15 cellular contexts compared by ENCODE assay signal in genomic region chr17:78278139-78278741, GRCh38. TPM values are rescaled to one million over a fixed set of nuclear protein-coding genes. Genes with fewer than 3 reads are reported as not detected.
DNase-seq lines count a peak whose midpoint lies in the region; ATAC-seq and TF ChIP-seq lines count a peak whose summit lies in the region.
"Had no signal": no experiment of that assay in that cellular context is flagged by ENCODE, and none has a peak within 500 bp of the region (broad histone marks: within the 10 kb centered on the region; RNA-seq: fewer than 3 reads in every experiment).

No MANE protein-coding gene starts in this region.

- no peaks in the 10 kb centered on the region for H3K79me2 ChIP-seq in GM23248 (ENCODE audit: insufficient read depth)

- H3K27me3 ChIP-seq in BLaER1 treated with 17β-estradiol and CSF1 and Interleukin-3, amounts not matched to agents 10 nM and 100 nM = peaks cover 0 to 3% (median under 1%) of the 10 kb centered on the region in 11 experiments; a peak in 8 of 22 replicates
- H3K27me3 ChIP-seq in RWPE2 (ENCODE audit: insufficient read depth, poor library complexity, severe bottlenecking) (no peaks in the 10 kb centered on the region), right lobe of liver (no peaks in the 10 kb centered on the region), GM23248 (replicated peaks; ENCODE audit: insufficient read depth) (no peaks in the 10 kb centered on the region)

- 0 out of 22 replicates have a peak overlapping the region, but pooled peaks of 1 of the 11 experiments have one; percentile 19 for H3K27ac ChIP-seq in BLaER1 treated with 17β-estradiol and CSF1 and Interleukin-3, amounts not matched to agents 10 nM and 100 nM
- no peak overlapping the region for H3K27ac ChIP-seq in RWPE2 (ENCODE audit: poor library complexity, severe bottlenecking)
- no peak overlapping the region for H3K27ac ChIP-seq in right lobe of liver
- no peak overlapping the region for H3K27ac ChIP-seq in GM23248
- H3K27ac ChIP-seq: tibial nerve had no signal

- no peaks in the 10 kb centered on the region for H3K9me3 Mint-ChIP-seq in IgD-negative memory B cell
- H3K9me3 Mint-ChIP-seq: CD4-positive, alpha-beta T cell had no signal

- DNase-seq in RWPE2 (ENCODE audit: low spot score) (no peak), right lobe of liver (peak in 1 of 3 donors; percentile 43), NCI-H1105 (lab: John Stamatoyannopoulos, UW) (no peak), GM23248 (no peak)
- DNase-seq: activated CD4-positive, alpha-beta T cell treated with anti-CD3 and anti-CD28 coated beads for 48 hours; CD4-positive, alpha-beta T cell; cortex of kidney; NCI-H226 had no signal

- TF ChIP-seq CTCF in RWPE2 (IDR thresholded peaks at IDR 0.05; ENCODE audit: poor library complexity, severe bottlenecking) (no peak), right lobe of liver (IDR thresholded peaks at IDR 0.05) (no peak)

- intact Hi-C loops in right lobe of liver (cut with DNase I) = no loop called here

- peak overlapping the region in 3 of 4 donors; percentile 54 to 75 (median 55) for H3K4me3 Mint-ChIP-seq in IgD-negative memory B cell
- H3K4me3 Mint-ChIP-seq: CD4-positive, alpha-beta T cell had no signal

- peak overlapping the region in 3 of 11 experiments; percentile 10 to 26 (median 11); a peak in 2 of 22 replicates for H3K9ac ChIP-seq in BLaER1 treated with 17β-estradiol and CSF1 and Interleukin-3, amounts not matched to agents 10 nM and 100 nM
- H3K9ac ChIP-seq in GM23248 = no peak overlapping the region

- no peaks in the 10 kb centered on the region for H3K36me3 Mint-ChIP-seq in IgD-negative memory B cell

- no peak overlapping the region for H3K4me3 ChIP-seq in BLaER1 treated with 17β-estradiol and CSF1 and Interleukin-3, amounts not matched to agents 10 nM and 100 nM
- H3K4me3 ChIP-seq in RWPE2 (ENCODE audit: severe bottlenecking) (no peak overlapping the region), right lobe of liver (no peak overlapping the region), GM23248 (no peak overlapping the region)
- H3K4me3 ChIP-seq: lung, tibial nerve had no signal

- no peak for TF ChIP-seq POLR2A in right lobe of liver (IDR thresholded peaks at IDR 0.05)

- H3K9me3 ChIP-seq in BLaER1 treated with 17β-estradiol and CSF1 and Interleukin-3, amounts not matched to agents 10 nM and 100 nM (replicated peaks in 1 of 11) = no peaks in the 10 kb centered on the region
- H3K9me3 ChIP-seq in RWPE2 (ENCODE audit: severe bottlenecking) = no peaks in the 10 kb centered on the region
- H3K9me3 ChIP-seq in right lobe of liver = no peaks in the 10 kb centered on the region
- H3K9me3 ChIP-seq in GM23248 (ENCODE audit: low read depth) = no peaks in the 10 kb centered on the region
- H3K9me3 ChIP-seq: tibial nerve had no signal

- WGBS in right lobe of liver (ENCODE audit: insufficient coverage, low coverage, low lambda C conversion rate, missing lambda C conversion rate) = no CpG with 5 or more reads among the region's 11 CpGs
- WGBS in GM23248 (ENCODE audit: low coverage in 1 of 2, low lambda C conversion rate in 2 of 2, missing lambda C conversion rate in 2 of 2), 2 experiments = 71 to 92% methylated on average over 9 to 11 of the region's 11 CpGs

- H3K27ac Mint-ChIP-seq in IgD-negative memory B cell = peak overlapping the region in 1 of 3 donors; percentile 50
- H3K27ac Mint-ChIP-seq: CD4-positive, alpha-beta T cell had no signal

- H3K4me2 ChIP-seq in BLaER1 treated with 17β-estradiol and CSF1 and Interleukin-3, amounts not matched to agents 10 nM and 100 nM = peak overlapping the region; percentile 26 to 82 (median 56); a peak in 21 of 22 replicates
- no peak overlapping the region for H3K4me2 ChIP-seq in GM23248 (ENCODE audit: unreplicated experiment)

- no peak overlapping the region for H2AFZ ChIP-seq in GM23248

- peaks cover 22% of the 10 kb centered on the region for H3K27me3 Mint-ChIP-seq in IgD-negative memory B cell
- H3K27me3 Mint-ChIP-seq: CD4-positive, alpha-beta T cell had no signal

- H3K36me3 ChIP-seq in BLaER1 treated with 17β-estradiol and CSF1 and Interleukin-3, amounts not matched to agents 10 nM and 100 nM = no peaks in the 10 kb centered on the region
- H3K36me3 ChIP-seq in RWPE2 (ENCODE audit: low read depth) (no peaks in the 10 kb centered on the region), right lobe of liver (no peaks in the 10 kb centered on the region), GM23248 (ENCODE audit: low read depth) (no peaks in the 10 kb centered on the region)
- H3K36me3 ChIP-seq: tibial nerve had no signal

- no peaks in the 10 kb centered on the region for H3F3A ChIP-seq in GM23248 (ENCODE audit: insufficient read depth)

- H3K4me1 Mint-ChIP-seq in IgD-negative memory B cell = peaks cover 8 to 13% (median 12%) of the 10 kb centered on the region in 3 donors

- peak; percentile 27; the same call in 2 of the 3 replicates for ATAC-seq in RWPE2 (ENCODE audit: low read depth)
- ATAC-seq in right lobe of liver = peak; percentile 18 to 70 (median 36)
- ATAC-seq in HG03460 (IDR thresholded peaks at IDR 0.05; ENCODE audit: unreplicated experiment) = no peak
- no peak for ATAC-seq in HG03039 (IDR thresholded peaks at IDR 0.05; ENCODE audit: unreplicated experiment)

- H3K4me1 ChIP-seq in BLaER1 treated with 17β-estradiol and CSF1 and Interleukin-3, amounts not matched to agents 10 nM and 100 nM = peaks cover 30 to 63% (median 53%) of the 10 kb centered on the region in 10 experiments
- H3K4me1 ChIP-seq in RWPE2 (ENCODE audit: insufficient read depth, poor library complexity, severe bottlenecking) (no peaks in the 10 kb centered on the region), right lobe of liver (peaks cover 0 to 10% (median 0%) of the 10 kb centered on the region in 4 donors), GM23248 (ENCODE audit: insufficient read depth) (no peaks in the 10 kb centered on the region)
- H3K4me1 ChIP-seq: tibial nerve had no signal

- H3K9me2 ChIP-seq in GM23248 (ENCODE audit: insufficient read depth) = no peaks in the 10 kb centered on the region

- in situ Hi-C loops in GM23248 (cut with MboI) = no loop called here

- H4K20me1 ChIP-seq in BLaER1 treated with 17β-estradiol and CSF1 and Interleukin-3, amounts not matched to agents 10 nM and 100 nM = no peaks in the 10 kb centered on the region
- no peaks in the 10 kb centered on the region for H4K20me1 ChIP-seq in GM23248 (ENCODE audit: insufficient read depth)

RNA-seq across cellular contexts. Expression of gene TMEM235, which starts 46.8 kb away (rescaled TPM):
- polyA plus RNA-seq in IgD-negative memory B cell = not detected
- not detected for total RNA-seq in right lobe of liver
- not detected in 2 replicates for total RNA-seq in GM23248 (2014; rRNA removed; shearing (Covaris generic))
- not detected in 2 replicates for polyA plus RNA-seq in GM23248 (2016; fragmentation: Nextera tagmentation; extraction: Ambion mirVana)
- total RNA-seq: CD4-positive, alpha-beta T cell; renal cortical epithelial cell; tibial nerve had no signal

Comparison
In these comparisons a context has a peak if more than half of its experiments do, and no peak if none do; other contexts are left out.
1. ATAC-seq: peak in RWPE2 (single experiment) and right lobe of liver (4 of 4); none in HG03460 (single experiment) and HG03039 (single experiment).